ENCODE assay signal across 1 cellular context in genomic region chr12:8917031-8917430, GRCh38.
A peak's percentile ranks its signal among the peaks of the same experiment; 100 is the strongest.
TF ChIP-seq lines count a peak whose summit lies in the region.

No MANE protein-coding gene starts in this region.

TF ChIP-seq in K562, 482 proteins besides CTCF, POLR2A, EP300 and RAD21:
- TF ChIP-seq, protein P1, sequence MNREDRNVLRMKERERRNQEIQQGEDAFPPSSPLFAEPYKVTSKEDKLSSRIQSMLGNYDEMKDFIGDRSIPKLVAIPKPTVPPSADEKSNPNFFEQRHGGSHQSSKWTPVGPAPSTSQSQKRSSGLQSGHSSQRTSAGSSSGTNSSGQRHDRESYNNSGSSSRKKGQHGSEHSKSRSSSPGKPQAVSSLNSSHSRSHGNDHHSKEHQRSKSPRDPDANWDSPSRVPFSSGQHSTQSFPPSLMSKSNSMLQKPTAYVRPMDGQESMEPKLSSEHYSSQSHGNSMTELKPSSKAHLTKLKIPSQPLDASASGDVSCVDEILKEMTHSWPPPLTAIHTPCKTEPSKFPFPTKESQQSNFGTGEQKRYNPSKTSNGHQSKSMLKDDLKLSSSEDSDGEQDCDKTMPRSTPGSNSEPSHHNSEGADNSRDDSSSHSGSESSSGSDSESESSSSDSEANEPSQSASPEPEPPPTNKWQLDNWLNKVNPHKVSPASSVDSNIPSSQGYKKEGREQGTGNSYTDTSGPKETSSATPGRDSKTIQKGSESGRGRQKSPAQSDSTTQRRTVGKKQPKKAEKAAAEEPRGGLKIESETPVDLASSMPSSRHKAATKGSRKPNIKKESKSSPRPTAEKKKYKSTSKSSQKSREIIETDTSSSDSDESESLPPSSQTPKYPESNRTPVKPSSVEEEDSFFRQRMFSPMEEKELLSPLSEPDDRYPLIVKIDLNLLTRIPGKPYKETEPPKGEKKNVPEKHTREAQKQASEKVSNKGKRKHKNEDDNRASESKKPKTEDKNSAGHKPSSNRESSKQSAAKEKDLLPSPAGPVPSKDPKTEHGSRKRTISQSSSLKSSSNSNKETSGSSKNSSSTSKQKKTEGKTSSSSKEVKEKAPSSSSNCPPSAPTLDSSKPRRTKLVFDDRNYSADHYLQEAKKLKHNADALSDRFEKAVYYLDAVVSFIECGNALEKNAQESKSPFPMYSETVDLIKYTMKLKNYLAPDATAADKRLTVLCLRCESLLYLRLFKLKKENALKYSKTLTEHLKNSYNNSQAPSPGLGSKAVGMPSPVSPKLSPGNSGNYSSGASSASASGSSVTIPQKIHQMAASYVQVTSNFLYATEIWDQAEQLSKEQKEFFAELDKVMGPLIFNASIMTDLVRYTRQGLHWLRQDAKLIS (CRISPR knock-in tag; IDR thresholded peaks at IDR 0.05) = no peak
- no peak for TF ChIP-seq PRPF4 (IDR thresholded peaks at IDR 0.05; ENCODE audit: insufficient read depth, low read depth, low read length, poor library complexity, severe bottlenecking)
- TF ChIP-seq PRMT5 (CRISPR knock-in tag; IDR thresholded peaks at IDR 0.05) = no peak
- TF ChIP-seq, protein P2, sequence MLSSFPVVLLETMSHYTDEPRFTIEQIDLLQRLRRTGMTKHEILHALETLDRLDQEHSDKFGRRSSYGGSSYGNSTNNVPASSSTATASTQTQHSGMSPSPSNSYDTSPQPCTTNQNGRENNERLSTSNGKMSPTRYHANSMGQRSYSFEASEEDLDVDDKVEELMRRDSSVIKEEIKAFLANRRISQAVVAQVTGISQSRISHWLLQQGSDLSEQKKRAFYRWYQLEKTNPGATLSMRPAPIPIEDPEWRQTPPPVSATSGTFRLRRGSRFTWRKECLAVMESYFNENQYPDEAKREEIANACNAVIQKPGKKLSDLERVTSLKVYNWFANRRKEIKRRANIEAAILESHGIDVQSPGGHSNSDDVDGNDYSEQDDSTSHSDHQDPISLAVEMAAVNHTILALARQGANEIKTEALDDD (IDR thresholded peaks at IDR 0.05) = peak; percentile 46; the same call in 1 of the 2 replicates
- TF ChIP-seq EP400 (IDR thresholded peaks at IDR 0.05) = no peak
- no peak for TF ChIP-seq GTF2A2 (tag; IDR thresholded peaks at IDR 0.05)
- no peak for TF ChIP-seq MXI1 (IDR thresholded peaks at IDR 0.05; ENCODE audit: low read depth, low read length)
- TF ChIP-seq SMARCA4 (IDR thresholded peaks at IDR 0.05) = 0 out of 2 replicates have a peak, but pooled peaks have one; percentile 25
- no peak for TF ChIP-seq ZNF740 (CRISPR knock-in tag; IDR thresholded peaks at IDR 0.05)
- no peak for TF ChIP-seq ZNF740 (tag; IDR thresholded peaks at IDR 0.05)
- TF ChIP-seq FOSL1 (tag; conservative IDR thresholded peaks at IDR 0.05) = peak; percentile 73
- TF ChIP-seq, protein P3, sequence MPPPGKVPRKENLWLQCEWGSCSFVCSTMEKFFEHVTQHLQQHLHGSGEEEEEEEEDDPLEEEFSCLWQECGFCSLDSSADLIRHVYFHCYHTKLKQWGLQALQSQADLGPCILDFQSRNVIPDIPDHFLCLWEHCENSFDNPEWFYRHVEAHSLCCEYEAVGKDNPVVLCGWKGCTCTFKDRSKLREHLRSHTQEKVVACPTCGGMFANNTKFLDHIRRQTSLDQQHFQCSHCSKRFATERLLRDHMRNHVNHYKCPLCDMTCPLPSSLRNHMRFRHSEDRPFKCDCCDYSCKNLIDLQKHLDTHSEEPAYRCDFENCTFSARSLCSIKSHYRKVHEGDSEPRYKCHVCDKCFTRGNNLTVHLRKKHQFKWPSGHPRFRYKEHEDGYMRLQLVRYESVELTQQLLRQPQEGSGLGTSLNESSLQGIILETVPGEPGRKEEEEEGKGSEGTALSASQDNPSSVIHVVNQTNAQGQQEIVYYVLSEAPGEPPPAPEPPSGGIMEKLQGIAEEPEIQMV (tag; conservative IDR thresholded peaks at IDR 0.05; ENCODE audit: low read depth) = no peak
- TF ChIP-seq KDM4B (IDR thresholded peaks at IDR 0.05; ENCODE audit: borderline replicate concordance in 2 of 2, low read depth in 1 of 2) = no peak
- TF ChIP-seq RCOR1 (IDR thresholded peaks at IDR 0.05; ENCODE audit: borderline replicate concordance in 1 of 2, low read depth in 2 of 2, low read length in 2 of 2) = peak in 1 of 2 experiments; percentile 41; a peak in 1 of 4 replicates
- peak; percentile 51 for TF ChIP-seq ARID1B (IDR thresholded peaks at IDR 0.05)
- no peak for TF ChIP-seq IFI16 (CRISPR knock-in tag; IDR thresholded peaks at IDR 0.05)
- TF ChIP-seq CBFA2T3 (IDR thresholded peaks at IDR 0.05) = peak; percentile 23; the same call in 1 of the 2 replicates
- TF ChIP-seq SMARCE1 (IDR thresholded peaks at IDR 0.05) = 0 out of 2 replicates have a peak, but pooled peaks have one; percentile 23
- peak; percentile 63 for TF ChIP-seq ATF3 (IDR thresholded peaks at IDR 0.05)
- no peak for TF ChIP-seq ATF3 (CRISPR knock-in tag; conservative IDR thresholded peaks at IDR 0.05)
- TF ChIP-seq JUND (IDR thresholded peaks at IDR 0.05; ENCODE audit: borderline replicate concordance, low read depth, low read length) = peak; percentile 81
- peak; percentile 61; the same call in 2 of the 3 replicates for TF ChIP-seq JUND (tag; IDR thresholded peaks at IDR 0.05; ENCODE audit: borderline replicate concordance, low read depth, low read length)
- TF ChIP-seq DPF2 (IDR thresholded peaks at IDR 0.05) = 0 out of 2 replicates have a peak, but pooled peaks have one; percentile 37
